In genomic region chr3:160065282-160065681, GRCh38 we compare ENCODE assay signal across 26 cellular contexts.
A peak's percentile ranks its signal among the peaks of the same experiment; 100 is the strongest.
DNase-seq lines count a peak whose midpoint lies in the region; ATAC-seq and TF ChIP-seq lines count a peak whose summit lies in the region.
"Had no signal": no experiment of that assay in that cellular context is flagged by ENCODE, and none has a peak within 500 bp of the region (broad histone marks: within the 10 kb centered on the region; RNA-seq: fewer than 3 reads in every experiment).

No MANE protein-coding gene starts in this region.

- no peak for TF ChIP-seq CTCF in nephron progenitor cell (IDR thresholded peaks at IDR 0.05)

- H3K36me3 Mint-ChIP-seq in nephron progenitor cell (ENCODE audit: low read depth): no peaks in the 10 kb centered on the region

- no peak overlapping the region for H3K4me3 Mint-ChIP-seq in stimulated activated naive CD8-positive, alpha-beta T cell treated with anti-CD3 and anti-CD28 coated beads, Interleukin-15, amount 100 ng/mL, for 72 hours
- H3K4me3 Mint-ChIP-seq in nephron progenitor cell: no peak overlapping the region
- H3K4me3 Mint-ChIP-seq: B cell, H9, HFFc6 had no signal

- ATAC-seq in stimulated activated naive CD8-positive, alpha-beta T cell treated with anti-CD3 and anti-CD28 coated beads, Interleukin-15, Interleukin-2, amounts not matched to agents 100 U/mL and 50 U/mL, for 24 hours: peak; percentile 46
- no peak for ATAC-seq in stimulated activated naive CD8-positive, alpha-beta T cell treated with anti-CD3 and anti-CD28 coated beads, Interleukin-15, amount 100 ng/mL, for 72 hours
- ATAC-seq in HG03432 (IDR thresholded peaks at IDR 0.05; ENCODE audit: unreplicated experiment) (peak; percentile 69), HG02610 (IDR thresholded peaks at IDR 0.05; ENCODE audit: unreplicated experiment) (no peak), GM21528 (IDR thresholded peaks at IDR 0.05; ENCODE audit: low FRiP score, unreplicated experiment) (no peak)

- H3K27ac Mint-ChIP-seq in stimulated activated naive CD8-positive, alpha-beta T cell treated with anti-CD3 and anti-CD28 coated beads, Interleukin-15, amount 100 ng/mL, for 72 hours: no peak overlapping the region
- peak overlapping the region; percentile 77 for H3K27ac Mint-ChIP-seq in nephron progenitor cell
- H3K27ac Mint-ChIP-seq: B cell, H9, HFFc6 had no signal

- H3K4me1 Mint-ChIP-seq in stimulated activated naive CD8-positive, alpha-beta T cell treated with anti-CD3 and anti-CD28 coated beads, Interleukin-15, amount 100 ng/mL, for 72 hours: peaks cover 6% of the 10 kb centered on the region
- H3K4me1 Mint-ChIP-seq in nephron progenitor cell: peaks cover 4% of the 10 kb centered on the region
- H3K4me1 Mint-ChIP-seq: B cell had no signal

- H3K9me3 Mint-ChIP-seq in stimulated activated naive CD8-positive, alpha-beta T cell treated with anti-CD3 and anti-CD28 coated beads, Interleukin-15, amount 100 ng/mL, for 72 hours: no peaks in the 10 kb centered on the region
- H3K9me3 Mint-ChIP-seq in nephron progenitor cell: peaks cover 6% of the 10 kb centered on the region
- H3K9me3 Mint-ChIP-seq: H9, HFFc6 had no signal

- peaks cover 4% of the 10 kb centered on the region for H3K27me3 Mint-ChIP-seq in stimulated activated naive CD8-positive, alpha-beta T cell treated with anti-CD3 and anti-CD28 coated beads, Interleukin-15, amount 100 ng/mL, for 72 hours
- peaks cover 17% of the 10 kb centered on the region for H3K27me3 Mint-ChIP-seq in nephron progenitor cell (ENCODE audit: low read depth, poor library complexity)
- H3K27me3 Mint-ChIP-seq: B cell had no signal

- DNase-seq in stimulated activated naive CD8-positive, alpha-beta T cell treated with anti-CD3 and anti-CD28 coated beads, Interleukin-15, Interleukin-2, amounts not matched to agents 100 U/mL and 50 U/mL, for 24 hours: no peak
- DNase-seq in stimulated activated naive CD8-positive, alpha-beta T cell treated with anti-CD3 and anti-CD28 coated beads, Interleukin-15, amount 100 ng/mL, for 72 hours: no peak
- DNase-seq in nephron progenitor cell (no peak), kidney tubule cell (ENCODE audit: low spot score) (no peak)
- DNase-seq: Calu3, DND-41, GM23248, H9, HFFc6, IMR-90, KG1, MM.1S, NCI-H1092, NCI-H1417 treated with DMSO at 0.1 percent for 48 hours, NCI-H187, NCI-H2081 treated with DMSO at 0.1 percent for 48 hours, NCI-H2171, NCI-H226, NCI-H510A, NCI-H69, Right ventricle myocardium superior, RPMI8226 had no signal

Comparison
In these comparisons a context has a peak if more than half of its experiments do, and no peak if none do; other contexts are left out.
1. ATAC-seq: peak in stimulated activated naive CD8-positive, alpha-beta T cell treated with anti-CD3 and anti-CD28 coated beads, Interleukin-15, Interleukin-2, amounts not matched to agents 100 U/mL and 50 U/mL, for 24 hours (single experiment) and HG03432 (single experiment); none in stimulated activated naive CD8-positive, alpha-beta T cell treated with anti-CD3 and anti-CD28 coated beads, Interleukin-15, amount 100 ng/mL, for 72 hours (single experiment), HG02610 (single experiment) and GM21528 (single experiment).